In genomic region chr4:76216521-76216920, GRCh38 we compare ENCODE assay signal across 26 cellular contexts. TPM values are rescaled to one million over a fixed set of nuclear protein-coding genes. Genes with fewer than 3 reads are reported as not detected.
DNase-seq lines count a peak whose midpoint lies in the region; ATAC-seq, FAIRE-seq and TF ChIP-seq lines count a peak whose summit lies in the region.
"Had no signal": no experiment of that assay in that cellular context is flagged by ENCODE, and none has a peak within 500 bp of the region (broad histone marks: within the 10 kb centered on the region; RNA-seq: fewer than 3 reads in every experiment).

No MANE protein-coding gene starts in this region.

- peak overlapping the region in 2 of 4 donors; percentile 29 to 58 for H3K4me3 Mint-ChIP-seq in CD4-positive, CD25-positive, alpha-beta regulatory T cell
- no peak overlapping the region for H3K4me3 Mint-ChIP-seq in activated T-cell treated with anti-CD3 and anti-CD28 coated beads, Interleukin-2, amount 50 U/mL, for 24 hours
- H3K4me3 Mint-ChIP-seq: activated CD8-positive, alpha-beta T cell treated with anti-CD3 and anti-CD28 coated beads for 36 hours; activated naive CD8-positive, alpha-beta T cell treated with anti-CD3 and anti-CD28 coated beads, Interleukin-2, amount 50 U/mL, for 24 hours had no signal

- WGBS in hepatocyte (ENCODE audit: low lambda C conversion rate, missing lambda C conversion rate): 83% methylated on average over 2 of the region's 2 CpGs
- 75% methylated on average over 2 of the region's 2 CpGs for WGBS in prostate gland

- no peaks in the 10 kb centered on the region for H3K27me3 Mint-ChIP-seq in CD4-positive, CD25-positive, alpha-beta regulatory T cell
- H3K27me3 Mint-ChIP-seq in activated T-cell treated with anti-CD3 and anti-CD28 coated beads, Interleukin-2, amount 50 U/mL, for 24 hours: no peaks in the 10 kb centered on the region
- H3K27me3 Mint-ChIP-seq: activated CD8-positive, alpha-beta T cell treated with anti-CD3 and anti-CD28 coated beads for 36 hours; activated naive CD8-positive, alpha-beta T cell treated with anti-CD3 and anti-CD28 coated beads, Interleukin-2, amount 50 U/mL, for 24 hours had no signal

- H3K27ac Mint-ChIP-seq in CD4-positive, CD25-positive, alpha-beta regulatory T cell: peak overlapping the region in 2 of 3 donors; percentile 14 to 90
- H3K27ac Mint-ChIP-seq in activated T-cell treated with anti-CD3 and anti-CD28 coated beads, Interleukin-2, amount 50 U/mL, for 24 hours: no peak overlapping the region
- H3K27ac Mint-ChIP-seq: activated CD8-positive, alpha-beta T cell treated with anti-CD3 and anti-CD28 coated beads for 36 hours; activated naive CD8-positive, alpha-beta T cell treated with anti-CD3 and anti-CD28 coated beads, Interleukin-2, amount 50 U/mL, for 24 hours had no signal

- no peaks in the 10 kb centered on the region for H4K20me1 ChIP-seq in hepatocyte (ENCODE audit: insufficient read depth, poor library complexity, severe bottlenecking)

- DNase-seq in CD4-positive, CD25-positive, alpha-beta regulatory T cell: no peak
- peak; percentile 16 for DNase-seq in OCI-M1 (lab: John Stamatoyannopoulos, UW)
- no peak for DNase-seq in hepatocyte (ENCODE audit: low spot score)
- no peak for DNase-seq in prostate gland (ENCODE audit: low spot score)
- no peak for DNase-seq in GM12892 (ENCODE audit: insufficient read length)
- DNase-seq in ascending aorta (ENCODE audit: low spot score in 2 of 2): no peak
- no peak for DNase-seq in activated T-cell treated with anti-CD3 and anti-CD28 coated beads, Interleukin-2, amount 50 U/mL, for 24 hours
- DNase-seq: activated CD4-positive, CD25-positive, alpha-beta regulatory T cell treated with anti-CD3 and anti-CD28 coated beads, Interleukin-2, amount 50 U/mL, for 72 hours; activated CD8-positive, alpha-beta T cell treated with anti-CD3 and anti-CD28 coated beads for 36 hours; activated gamma-delta T cell; activated naive CD8-positive, alpha-beta T cell treated with anti-CD3 and anti-CD28 coated beads, Interleukin-2, amount 50 U/mL, for 24 hours; activated T-cell treated with anti-CD3 and anti-CD28 coated beads for 4 hours; brain microvascular endothelial cell; cortex of kidney; DND-41; heart left ventricle; KBM-7; left colon; NCI-H187; NCI-H748 treated with DMSO at 0.1 percent for 48 hours; retina had no signal

- H3K4me1 ChIP-seq in CD4-positive, CD25-positive, alpha-beta regulatory T cell (ENCODE audit: control insufficient read depth, insufficient read depth, low read length, poor library complexity, severe bottlenecking): peaks cover 20% of the 10 kb centered on the region
- H3K4me1 ChIP-seq in hepatocyte (ENCODE audit: insufficient read depth) (peaks cover 48% of the 10 kb centered on the region), prostate gland (replicated peaks) (peaks cover 10% of the 10 kb centered on the region), ascending aorta (peaks cover 7 to 18% of the 10 kb centered on the region in 2 donors)

- TF ChIP-seq POLR2A in prostate gland (IDR thresholded peaks at IDR 0.05) (no peak), GM12892 (IDR thresholded peaks at IDR 0.05; ENCODE audit: low read depth, low read length) (no peak)

- peaks cover 26% of the 10 kb centered on the region for H3K79me2 ChIP-seq in hepatocyte

- H3K36me3 Mint-ChIP-seq in CD4-positive, CD25-positive, alpha-beta regulatory T cell: no peaks in the 10 kb centered on the region
- no peaks in the 10 kb centered on the region for H3K36me3 Mint-ChIP-seq in activated T-cell treated with anti-CD3 and anti-CD28 coated beads, Interleukin-2, amount 50 U/mL, for 24 hours (ENCODE audit: low read depth)

- peak overlapping the region; percentile 15 for H3K4me2 ChIP-seq in hepatocyte

- FAIRE-seq in GM12892 (lab: Jason Lieb, UNC): no peak
- FAIRE-seq: endometrium, GM12878, urothelium cell line had no signal

- H3K27me3 ChIP-seq in CD4-positive, CD25-positive, alpha-beta regulatory T cell (ENCODE audit: control insufficient read depth, insufficient read depth, low read length): no peaks in the 10 kb centered on the region
- H3K27me3 ChIP-seq in hepatocyte (no peaks in the 10 kb centered on the region), prostate gland (replicated peaks; ENCODE audit: insufficient read depth) (no peaks in the 10 kb centered on the region), ascending aorta (no peaks in the 10 kb centered on the region)
- H3K27me3 ChIP-seq: brain microvascular endothelial cell, heart left ventricle had no signal

- no peak overlapping the region for H3K27ac ChIP-seq in CD4-positive, CD25-positive, alpha-beta regulatory T cell (ENCODE audit: insufficient read depth, low read length, poor library complexity, severe bottlenecking)
- H3K27ac ChIP-seq in hepatocyte (no peak overlapping the region), prostate gland (peak overlapping the region; percentile 96), ascending aorta (no peak overlapping the region)
- H3K27ac ChIP-seq: brain microvascular endothelial cell had no signal

- no peak overlapping the region for H3K4me3 ChIP-seq in CD4-positive, CD25-positive, alpha-beta regulatory T cell (ENCODE audit: low read depth, low read length)
- H3K4me3 ChIP-seq in hepatocyte: no peak overlapping the region
- H3K4me3 ChIP-seq in prostate gland: no peak overlapping the region
- H3K4me3 ChIP-seq in ascending aorta: no peak overlapping the region
- H3K4me3 ChIP-seq: GM12878, heart left ventricle had no signal

- no peak overlapping the region for H2AFZ ChIP-seq in hepatocyte

- intact Hi-C loops in prostate gland (cut with DNase I) (loop anchor here (10.0 kb wide), 1 partner anchor 72 kb away; the partner anchor contains the start of gene NUP54), ascending aorta (cut with DNase I) (no loop called here)

- no peak for TF ChIP-seq CTCF in hepatocyte (IDR thresholded peaks at IDR 0.05; ENCODE audit: poor library complexity)
- no peak for TF ChIP-seq CTCF in prostate gland (IDR thresholded peaks at IDR 0.05)
- TF ChIP-seq CTCF in ascending aorta (IDR thresholded peaks at IDR 0.05): no peak

- ATAC-seq in CD4-positive, CD25-positive, alpha-beta regulatory T cell (ENCODE audit: low read depth in 2 of 2): no peak
- ATAC-seq: activated CD8-positive, alpha-beta T cell treated with anti-CD3 and anti-CD28 coated beads for 36 hours; activated naive CD8-positive, alpha-beta T cell treated with anti-CD3 and anti-CD28 coated beads, Interleukin-2, amount 50 U/mL, for 24 hours; GM12878; HCT116; heart left ventricle; left colon; SK-N-SH treated with all-trans-retinoic acid at 6 μM for 48 hours had no signal

- H3K4me1 Mint-ChIP-seq in CD4-positive, CD25-positive, alpha-beta regulatory T cell: peaks cover 14 to 37% (median 24%) of the 10 kb centered on the region in 4 donors
- peaks cover 32% of the 10 kb centered on the region for H3K4me1 Mint-ChIP-seq in activated T-cell treated with anti-CD3 and anti-CD28 coated beads, Interleukin-2, amount 50 U/mL, for 24 hours (ENCODE audit: low read depth)

- H3K9me2 ChIP-seq in hepatocyte (replicated peaks; ENCODE audit: insufficient read depth): no peaks in the 10 kb centered on the region

- H3K9me3 ChIP-seq in CD4-positive, CD25-positive, alpha-beta regulatory T cell (ENCODE audit: control insufficient read depth in 2 of 2, low read length in 2 of 2): no peaks in the 10 kb centered on the region
- H3K9me3 ChIP-seq in hepatocyte (ENCODE audit: low read depth) (no peaks in the 10 kb centered on the region), prostate gland (no peaks in the 10 kb centered on the region), ascending aorta (no peaks in the 10 kb centered on the region)
- H3K9me3 ChIP-seq: heart left ventricle had no signal

- peaks cover 0 to 2% (median 0%) of the 10 kb centered on the region in 7 donors for H3K9me3 Mint-ChIP-seq in CD4-positive, CD25-positive, alpha-beta regulatory T cell
- no peaks in the 10 kb centered on the region for H3K9me3 Mint-ChIP-seq in activated T-cell treated with anti-CD3 and anti-CD28 coated beads, Interleukin-2, amount 50 U/mL, for 24 hours
- H3K9me3 Mint-ChIP-seq: activated CD8-positive, alpha-beta T cell treated with anti-CD3 and anti-CD28 coated beads for 36 hours; activated naive CD8-positive, alpha-beta T cell treated with anti-CD3 and anti-CD28 coated beads, Interleukin-2, amount 50 U/mL, for 24 hours had no signal

- H3K36me3 ChIP-seq in CD4-positive, CD25-positive, alpha-beta regulatory T cell (ENCODE audit: control insufficient read depth, insufficient read depth, low read length): no peaks in the 10 kb centered on the region
- H3K36me3 ChIP-seq in hepatocyte (replicated peaks; ENCODE audit: insufficient read depth, low read depth) (no peaks in the 10 kb centered on the region), prostate gland (no peaks in the 10 kb centered on the region), ascending aorta (no peaks in the 10 kb centered on the region)
- H3K36me3 ChIP-seq: brain microvascular endothelial cell, heart left ventricle had no signal

RNA-seq across cellular contexts. Expression of gene SCARB2, which starts 2.9 kb away (rescaled TPM):
- total RNA-seq in CD4-positive, CD25-positive, alpha-beta regulatory T cell: 21.2 TPM
- polyA plus RNA-seq in CD4-positive, CD25-positive, alpha-beta regulatory T cell: 10 to 100 TPM in 2 of 4 donors, 1 to 10 TPM in 2; 8.0 to 14.3 (median 9.3) TPM
- total RNA-seq in hepatocyte (244 and 246 TPM in 2 replicates), prostate gland (100 to 1,000 TPM; 169 to 392 TPM), ascending aorta (94.1 TPM)
- 85.8 and 131 TPM in 2 replicates for polyA plus RNA-seq in hepatocyte
- polyA plus RNA-seq in GM12892 (2012; ENCODE audit: missing spikeins): 16.1 TPM

RNA-seq across cellular contexts. Expression of gene FAM47E, which starts 35.0 kb away (rescaled TPM):
- 1.0 TPM for total RNA-seq in CD4-positive, CD25-positive, alpha-beta regulatory T cell
- polyA plus RNA-seq in CD4-positive, CD25-positive, alpha-beta regulatory T cell: under 1 TPM in 1 of 4 donors, not detected in 3; 0.57 TPM
- total RNA-seq in hepatocyte: 5.9 and 9.3 TPM in 2 replicates
- 8.9 and 11.1 TPM in 2 replicates for polyA plus RNA-seq in hepatocyte
- total RNA-seq in prostate gland: 10 to 100 TPM; 12.3 to 15.1 TPM
- polyA plus RNA-seq in GM12892 (2012; ENCODE audit: missing spikeins): not detected
- total RNA-seq in ascending aorta: not detected
- total RNA-seq: activated CD8-positive, alpha-beta T cell treated with anti-CD3 and anti-CD28 coated beads for 36 hours; GM12878 had no signal

Comparison
In these comparisons a context has a peak if more than half of its experiments do, and no peak if none do; other contexts are left out.
1. H3K27ac ChIP-seq: peak in prostate gland (2 of 2); none in CD4-positive, CD25-positive, alpha-beta regulatory T cell (single experiment), hepatocyte (single experiment) and ascending aorta (0 of 2).